ENCODE assay signal across 36 cellular contexts in genomic region chr13:113960276-113960948, GRCh38.
"Had no signal": no experiment of that assay in that cellular context is flagged by ENCODE, and none has a peak within 500 bp of the region (broad histone marks: within the 10 kb centered on the region; RNA-seq: fewer than 3 reads in every experiment).

No MANE protein-coding gene starts in this region.

- H3K9me3 ChIP-seq: adrenal gland, body of pancreas, breast epithelium had no signal

- ATAC-seq: activated CD8-positive, alpha-beta T cell treated with anti-CD3 and anti-CD28 coated beads for 36 hours; activated naive CD4-positive, alpha-beta T cell treated with anti-CD3 and anti-CD28 coated beads, Interleukin-2, amount 50 U/mL, for 72 hours; activated T-cell treated with anti-CD3 and anti-CD28 coated beads, Interleukin-2, amount 50 U/mL, for 72 hours; activated T-helper 17 cell treated with anti-CD3 and anti-CD28 coated beads, Interleukin-2, amount 50 U/mL, for 72 hours; body of pancreas; PC-3 had no signal

- H3K27me3 Mint-ChIP-seq: activated CD8-positive, alpha-beta T cell treated with anti-CD3 and anti-CD28 coated beads for 36 hours; activated T-helper 17 cell treated with anti-CD3 and anti-CD28 coated beads, Interleukin-2, amount 50 U/mL, for 72 hours had no signal

- H3K4me3 ChIP-seq: adrenal gland, body of pancreas, breast epithelium, MG63, Peyer's patch had no signal

- H3K4me3 Mint-ChIP-seq: activated CD8-positive, alpha-beta T cell treated with anti-CD3 and anti-CD28 coated beads for 36 hours; activated T-cell treated with anti-CD3 and anti-CD28 coated beads, Interleukin-2, amount 50 U/mL, for 72 hours; activated T-helper 17 cell treated with anti-CD3 and anti-CD28 coated beads, Interleukin-2, amount 50 U/mL, for 72 hours had no signal

- DNase-seq: activated CD4-positive, alpha-beta T cell treated with anti-CD3 and anti-CD28 coated beads for 1 hour; activated CD4-positive, alpha-beta T cell treated with anti-CD3 and anti-CD28 coated beads for 48 hours; activated CD4-positive, alpha-beta T cell treated with anti-CD3 and anti-CD28 coated beads, Interleukin-2, amount 50 U/mL, for 4 hours; activated CD4-positive, CD25-positive, alpha-beta regulatory T cell; activated CD8-positive, alpha-beta T cell treated with anti-CD3 and anti-CD28 coated beads for 36 hours; activated effector memory CD4-positive, alpha-beta T cell treated with anti-CD3 and anti-CD28 coated beads, Interleukin-2, amount 50 U/mL, for 16 hours; activated naive CD4-positive, alpha-beta T cell treated with Interleukin-2 at 50 U/mL for 16 hours; activated T-cell treated with anti-CD3 and anti-CD28 coated beads, Interleukin-2, amount 50 U/mL, for 1 hour; activated T-cell treated with anti-CD3 and anti-CD28 coated beads, Interleukin-2, amount 50 U/mL, for 72 hours; adrenal gland; body of pancreas; caudate nucleus; cerebellar nuclear complex; KG1; MG63; NCI-H1048; NCI-H1105 treated with DMSO at 0.1 percent for 48 hours; NCI-H1436; NCI-H1694; NCI-H1930; NCI-H2081 treated with DMSO at 0.1 percent for 48 hours; NCI-H226; NCI-H446 treated with DMSO at 0.1 percent for 48 hours; NCI-H524; NCI-H748 treated with DMSO at 0.1 percent for 48 hours; NK-92 treated with Interleukin-12 subunit alpha and Interleukin-12 subunit beta, amount 100 ng/mL, for 24 hours; PC-3; Peyer's patch; RPMI8226; SW 1271; T-helper 1 cell; T1000; WERI-Rb-1 had no signal

- H3K4me1 ChIP-seq: adrenal gland, body of pancreas, breast epithelium, Peyer's patch had no signal

- H3K36me3 ChIP-seq: adrenal gland, breast epithelium, Peyer's patch, WERI-Rb-1 had no signal

- H3K27ac Mint-ChIP-seq: activated CD8-positive, alpha-beta T cell treated with anti-CD3 and anti-CD28 coated beads for 36 hours; activated T-cell treated with anti-CD3 and anti-CD28 coated beads, Interleukin-2, amount 50 U/mL, for 72 hours had no signal
